Comparison of ENCODE assay signal across 1 cellular context in genomic region chr11:46238078-46238966, GRCh38.
TF ChIP-seq lines count a peak whose summit lies in the region.

No MANE protein-coding gene starts in this region.

TF ChIP-seq in K562, 482 proteins besides CTCF, POLR2A, EP300 and RAD21 (continued from another document and continues in another):
- no peak for TF ChIP-seq ZNF280B (CRISPR knock-in tag; IDR thresholded peaks at IDR 0.05)
- peak; percentile 70; the same call in 1 of the 2 replicates for TF ChIP-seq TCF15 (CRISPR knock-in tag; IDR thresholded peaks at IDR 0.05)
- no peak for TF ChIP-seq TBL1XR1 (IDR thresholded peaks at IDR 0.05; ENCODE audit: low read length in 2 of 2)
- TF ChIP-seq SRSF1 (IDR thresholded peaks at IDR 0.05; ENCODE audit: low read depth, low read length) = no peak
- no peak for TF ChIP-seq THRA (IDR thresholded peaks at IDR 0.05)
- TF ChIP-seq ZNF354B (CRISPR knock-in tag; IDR thresholded peaks at IDR 0.05) = no peak
- TF ChIP-seq TFAP4 (CRISPR knock-in tag; IDR thresholded peaks at IDR 0.05; ENCODE audit: borderline replicate concordance) = no peak
- TF ChIP-seq TCFL5 (CRISPR knock-in tag; conservative IDR thresholded peaks at IDR 0.05) = no peak
- no peak for TF ChIP-seq ZNF280A (IDR thresholded peaks at IDR 0.05; ENCODE audit: low read depth, partially characterized antibody)
- no peak for TF ChIP-seq TSC22D4 (tag; IDR thresholded peaks at IDR 0.05)
- TF ChIP-seq POLR2AphosphoS5 (IDR thresholded peaks at IDR 0.05; ENCODE audit: control insufficient read depth, insufficient read depth, low read depth, low read length) = no peak
- TF ChIP-seq TRIM24 (IDR thresholded peaks at IDR 0.05) = no peak
- 0 out of 4 replicates have a peak, but pooled peaks of 1 of the 2 experiments have one; percentile 18 for TF ChIP-seq SRF (CRISPR knock-in tag; IDR thresholded peaks at IDR 0.05)
- no peak for TF ChIP-seq ZFPM2 (CRISPR knock-in tag; IDR thresholded peaks at IDR 0.05)
- no peak; the same call in 1 of the 2 replicates for TF ChIP-seq DPF2 (IDR thresholded peaks at IDR 0.05)
- TF ChIP-seq PHTF2 (CRISPR knock-in tag; IDR thresholded peaks at IDR 0.05) = no peak
- no peak for TF ChIP-seq MNT (conservative IDR thresholded peaks at IDR 0.05)
- no peak for TF ChIP-seq MAFG (tag; conservative IDR thresholded peaks at IDR 0.05)
- no peak for TF ChIP-seq SRSF3 (IDR thresholded peaks at IDR 0.05; ENCODE audit: insufficient read depth, low read length)
- TF ChIP-seq ZFP36 (IDR thresholded peaks at IDR 0.05; ENCODE audit: low read depth, low read length, partially characterized antibody) = peak; percentile 75
- no peak for TF ChIP-seq THRB (CRISPR knock-in tag; conservative IDR thresholded peaks at IDR 0.05)
- TF ChIP-seq ELK1 (CRISPR knock-in tag; IDR thresholded peaks at IDR 0.05) = no peak
- peak; percentile 70 for TF ChIP-seq FIP1L1 (IDR thresholded peaks at IDR 0.05; ENCODE audit: low read depth, low read length, poor library complexity, severe bottlenecking)
- no peak for TF ChIP-seq BRD4 (IDR thresholded peaks at IDR 0.05)
- no peak for TF ChIP-seq ZBED1 (IDR thresholded peaks at IDR 0.05)
- no peak for TF ChIP-seq ZHX1 (conservative IDR thresholded peaks at IDR 0.05; ENCODE audit: low read length)
- no peak for TF ChIP-seq ZFP91 (CRISPR knock-in tag; IDR thresholded peaks at IDR 0.05)
- 0 out of 2 replicates have a peak, but pooled peaks have one; percentile 20 for TF ChIP-seq ZNF12 (CRISPR knock-in tag; IDR thresholded peaks at IDR 0.05)
- TF ChIP-seq POLR3G (IDR thresholded peaks at IDR 0.05; ENCODE audit: extremely low read depth, insufficient read length, insufficient replicate concordance) = no peak
- TF ChIP-seq BDP1 (IDR thresholded peaks at IDR 0.05; ENCODE audit: insufficient read depth, insufficient read length) = no peak
